In the genomic region with DNA sequence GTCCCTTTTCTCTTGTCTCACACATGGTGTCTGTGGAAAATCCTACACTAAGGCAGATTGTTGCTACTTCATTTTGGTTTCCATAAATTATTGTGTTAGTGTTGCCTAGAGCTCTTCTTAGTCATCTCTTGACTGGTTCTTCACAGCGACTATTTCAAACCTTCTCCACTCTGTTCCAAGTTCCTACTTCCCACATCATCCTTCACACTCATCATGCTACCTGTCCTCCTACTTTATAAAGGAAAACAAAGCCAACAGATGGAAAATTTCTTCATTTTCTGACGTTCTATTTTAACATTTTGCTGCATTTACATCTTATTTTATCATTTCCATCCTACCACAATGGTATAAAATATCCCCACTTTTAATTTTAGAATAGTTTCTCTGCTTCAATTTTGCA, we compare ENCODE assay signal across 28 cellular contexts.
"Had no signal": no experiment of that assay in that cellular context is flagged by ENCODE, and none has a peak within 500 bp of the region (broad histone marks: within the 10 kb centered on the region; RNA-seq: fewer than 3 reads in every experiment).

No MANE protein-coding gene starts in this region.

- H3K27ac ChIP-seq: ascending aorta, cardiac muscle cell, VCaP had no signal

- ATAC-seq: activated CD8-positive, alpha-beta T cell treated with anti-CD3 and anti-CD28 coated beads for 36 hours; activated naive CD8-positive, alpha-beta T cell treated with anti-CD3 and anti-CD28 coated beads, Interleukin-2, amount 50 U/mL, for 24 hours; activated T-cell treated with anti-CD3 and anti-CD28 coated beads, Interleukin-2, amount 50 U/mL, for 4 hours; activated T-cell treated with anti-CD3 and anti-CD28 coated beads, Interleukin-2, amount 50 U/mL, for 72 hours; activated T-helper 17 cell treated with anti-CD3 and anti-CD28 coated beads, Interleukin-2, amount 50 U/mL, for 72 hours had no signal

- DNase-seq: activated B cell treated with CpG ODN at 0.5 μM for 24 hours; activated CD4-positive, alpha-beta memory T cell treated with anti-CD3 and anti-CD28 coated beads for 36 hours; activated CD4-positive, alpha-beta T cell treated with anti-CD3 and anti-CD28 coated beads for 4 hours; activated CD4-positive, alpha-beta T cell treated with anti-CD3 and anti-CD28 coated beads, Interleukin-2, amount 10 ng/mL, durations not matched to agents 24 days and 14 days; activated CD4-positive, alpha-beta T cell treated with anti-CD3 and anti-CD28 coated beads, Interleukin-2, amount 50 U/mL, for 1 hour; activated CD4-positive, alpha-beta T cell treated with anti-CD3 and anti-CD28 coated beads, Interleukin-2, amount 50 U/mL, for 4 hours; activated CD4-positive, CD25-positive, alpha-beta regulatory T cell treated with anti-CD3 and anti-CD28 coated beads, Interleukin-2, amount 50 U/mL, for 72 hours; activated CD8-positive, alpha-beta memory T cell treated with anti-CD3 and anti-CD28 coated beads, Interleukin-2, amount 50 U/mL, for 4 hours; activated CD8-positive, alpha-beta T cell treated with anti-CD3 and anti-CD28 coated beads for 36 hours; activated effector memory CD4-positive, alpha-beta T cell treated with anti-CD3 and anti-CD28 coated beads, Interleukin-2, amount 50 U/mL, for 16 hours; activated gamma-delta T cell treated with Interleukin-2 at 50 U/mL for 16 hours; activated naive CD4-positive, alpha-beta T cell; activated naive CD4-positive, alpha-beta T cell treated with anti-CD3 and anti-CD28 coated beads, Interleukin-2, amount 10 ng/mL, durations not matched to agents 7 days and 5 days; activated naive CD8-positive, alpha-beta T cell treated with anti-CD3 and anti-CD28 coated beads, Interleukin-2, amount 10 ng/mL, durations not matched to agents 7 days and 5 days; activated naive CD8-positive, alpha-beta T cell treated with anti-CD3 and anti-CD28 coated beads, Interleukin-2, amount 50 U/mL, for 24 hours; activated T-cell treated with anti-CD3 and anti-CD28 coated beads for 4 hours; activated T-cell treated with anti-CD3 and anti-CD28 coated beads, Interleukin-2, amount 50 U/mL, for 1 hour; activated T-cell treated with anti-CD3 and anti-CD28 coated beads, Interleukin-2, amount 50 U/mL, for 4 hours; activated T-cell treated with anti-CD3 and anti-CD28 coated beads, Interleukin-2, amount 50 U/mL, for 72 hours; amygdala; central memory CD4-positive, alpha-beta T cell; T-helper 1 cell; T-helper 2 cell; T-helper 9 cell had no signal
